31 cellular contexts compared by ENCODE assay signal in genomic region chr5:135683227-135683626, GRCh38.
"Had no signal": no experiment of that assay in that cellular context is flagged by ENCODE, and none has a peak within 500 bp of the region (broad histone marks: within the 10 kb centered on the region; RNA-seq: fewer than 3 reads in every experiment).

No MANE protein-coding gene starts in this region.

- H3K4me3 Mint-ChIP-seq: memory B cell; naive thymus-derived CD4-positive, alpha-beta T cell; natural killer cell treated with Interleukin-12 subunit alpha and Interleukin-12 subunit beta and Interleukin-15 and Interleukin-18, amount 100 ng/mL, for 72 hours; neural crest cell; stimulated activated effector memory CD8-positive, alpha-beta T cell treated with anti-CD3 and anti-CD28 coated beads, Interleukin-12 subunit alpha, Interleukin-12 subunit beta, amount 100 ng/mL, for 72 hours; stimulated activated naive CD8-positive, alpha-beta T cell treated with anti-CD3 and anti-CD28 coated beads, Interleukin-15, Interleukin-2, amounts not matched to agents 100 ng/mL and 50 ng/mL, for 24 hours; type B pancreatic cell had no signal

- H3K4me3 ChIP-seq: heart left ventricle, left lung, lower lobe of right lung, mucosa of descending colon, pancreas, prostate gland, sigmoid colon, spleen, suprapubic skin, thoracic aorta, tibial artery, uterus had no signal

- H3K4me1 ChIP-seq: heart left ventricle, left lung, lower lobe of right lung, pancreas, prostate gland, sigmoid colon, spleen, tibial artery, uterus had no signal

- H3K27me3 ChIP-seq: left lung, pancreas, sigmoid colon, suprapubic skin, tibial artery, uterus had no signal

- H3K9me3 Mint-ChIP-seq: natural killer cell treated with Interleukin-12 subunit alpha and Interleukin-12 subunit beta and Interleukin-15 and Interleukin-18, amount 100 ng/mL, for 72 hours had no signal

- H3K36me3 ChIP-seq: heart left ventricle, left lung, lower lobe of right lung, pancreas, prostate gland, sigmoid colon, spleen, suprapubic skin, thoracic aorta, tibial artery, uterus had no signal

- ATAC-seq: heart left ventricle; left cardiac atrium; left lung; lower lobe of right lung; mucosa of descending colon; naive thymus-derived CD4-positive, alpha-beta T cell; natural killer cell treated with Interleukin-12 subunit alpha and Interleukin-12 subunit beta and Interleukin-15 and Interleukin-18, amount 100 ng/mL, for 72 hours; pancreas; right cardiac atrium; stimulated activated effector memory CD8-positive, alpha-beta T cell treated with anti-CD3 and anti-CD28 coated beads, Interleukin-12 subunit alpha, Interleukin-12 subunit beta, amount 100 ng/mL, for 72 hours had no signal

- H3K4me1 Mint-ChIP-seq: memory B cell; neural crest cell; stimulated activated effector memory CD8-positive, alpha-beta T cell treated with anti-CD3 and anti-CD28 coated beads, Interleukin-12 subunit alpha, Interleukin-12 subunit beta, amount 100 ng/mL, for 72 hours had no signal

- H3K9me3 ChIP-seq: mucosa of descending colon, pancreas, prostate gland, suprapubic skin, uterus had no signal

- H3K27ac Mint-ChIP-seq: memory B cell; naive thymus-derived CD4-positive, alpha-beta T cell; natural killer cell treated with Interleukin-12 subunit alpha and Interleukin-12 subunit beta and Interleukin-15 and Interleukin-18, amount 100 ng/mL, for 72 hours; stimulated activated effector memory CD8-positive, alpha-beta T cell treated with anti-CD3 and anti-CD28 coated beads, Interleukin-12 subunit alpha, Interleukin-12 subunit beta, amount 100 ng/mL, for 72 hours; stimulated activated naive CD8-positive, alpha-beta T cell treated with anti-CD3 and anti-CD28 coated beads, Interleukin-15, Interleukin-2, amounts not matched to agents 100 ng/mL and 50 ng/mL, for 24 hours; type B pancreatic cell had no signal

- FAIRE-seq: keratinocyte, pancreas, small intestine had no signal

- H3K36me3 Mint-ChIP-seq: memory B cell; stimulated activated effector memory CD8-positive, alpha-beta T cell treated with anti-CD3 and anti-CD28 coated beads, Interleukin-12 subunit alpha, Interleukin-12 subunit beta, amount 100 ng/mL, for 72 hours; type B pancreatic cell had no signal

- DNase-seq: heart left ventricle; hippocampal formation; kidney glomerular epithelial cell; left cardiac atrium; left lung; lower lobe of right lung; midbrain; mucosa of descending colon; naive thymus-derived CD4-positive, alpha-beta T cell; nucleus accumbens; pancreas; posterior cingulate gyrus; retina; right cardiac atrium; sigmoid colon; small intestine; spleen; stimulated activated CD4-positive, alpha-beta T cell treated with anti-CD3 and anti-CD28 coated beads, Interleukin-4, amount 100 ng/mL, for 24 hours; stimulated activated naive CD4-positive, alpha-beta T cell; tibial artery; uterus had no signal

- H3K27ac ChIP-seq: heart left ventricle, left lung, lower lobe of right lung, pancreas, prostate gland, sigmoid colon, spleen, suprapubic skin, thoracic aorta, tibial artery, uterus had no signal
